9 cellular contexts compared by ENCODE assay signal in the genomic region with DNA sequence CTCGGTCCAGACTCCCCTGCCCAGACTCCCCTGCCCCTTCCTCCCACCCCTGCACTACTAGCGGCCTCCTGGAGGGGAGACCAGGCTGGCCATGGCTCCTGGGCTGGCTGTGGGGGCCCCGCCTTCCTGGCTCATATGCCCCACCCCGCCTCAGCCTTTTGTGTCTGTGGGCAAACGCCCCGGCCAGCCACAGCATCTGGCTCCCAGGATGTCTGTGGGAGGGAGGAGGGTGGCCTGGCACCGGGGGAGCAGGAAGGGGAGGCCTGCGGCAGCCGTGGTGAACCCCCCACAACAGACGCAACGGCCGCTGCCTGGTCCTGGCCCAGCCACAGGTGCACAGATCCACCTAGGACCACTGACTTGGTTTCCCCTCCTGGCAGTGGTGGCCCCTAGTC. TPM values are rescaled to one million over a fixed set of nuclear protein-coding genes. Genes with fewer than 3 reads are reported as not detected.
DNase-seq lines count a peak whose midpoint lies in the region; ATAC-seq and TF ChIP-seq lines count a peak whose summit lies in the region.
"Had no signal": no experiment of that assay in that cellular context is flagged by ENCODE, and none has a peak within 500 bp of the region (broad histone marks: within the 10 kb centered on the region; RNA-seq: fewer than 3 reads in every experiment).

No MANE protein-coding gene starts in this region.

- H3K9me3 ChIP-seq in SK-N-SH (no peaks in the 10 kb centered on the region), right atrium auricular region (no peaks in the 10 kb centered on the region), thoracic aorta (no peaks in the 10 kb centered on the region)

- no peak overlapping the region for H3K9ac ChIP-seq in SK-N-SH
- H3K9ac ChIP-seq: parathyroid adenoma had no signal

- H2AFZ ChIP-seq in SK-N-SH (ENCODE audit: low read depth): no peak overlapping the region
- H2AFZ ChIP-seq: parathyroid adenoma had no signal

- peaks cover 29 to 55% of the 10 kb centered on the region in 2 experiments; a peak in 3 of 4 replicates for H3K4me1 ChIP-seq in SK-N-SH (ENCODE audit: control insufficient read depth in 1 of 2, insufficient read depth in 2 of 2, low read depth in 1 of 2, low read length in 1 of 2)
- peaks cover 0 to 62% of the 10 kb centered on the region in 2 donors for H3K4me1 ChIP-seq in right atrium auricular region
- H3K4me1 ChIP-seq in thoracic aorta (ENCODE audit: control insufficient read depth in 1 of 2, low read depth in 2 of 2): peaks cover 42 to 58% of the 10 kb centered on the region in 2 donors

- no peak for ATAC-seq in thoracic aorta (ENCODE audit: insufficient number of reproducible peaks, low FRiP score, low read depth)
- ATAC-seq in HG02981 (IDR thresholded peaks at IDR 0.05; ENCODE audit: unreplicated experiment): no peak

- no peaks in the 10 kb centered on the region for H3K27me3 ChIP-seq in SK-N-SH (ENCODE audit: insufficient read depth)
- no peaks in the 10 kb centered on the region for H3K27me3 ChIP-seq in right atrium auricular region
- H3K27me3 ChIP-seq in thoracic aorta (replicated peaks; ENCODE audit: insufficient read depth): no peaks in the 10 kb centered on the region

- CTCF ChIA-PET in SK-N-SH (lab: Yijun Ruan, JAX): interaction anchor here (1.0 to 7.2 kb wide), 11 partner anchors 9 to 170 kb away, joined by 3 to 104 read pairs (median 34); a partner anchor contains a TSS

- H3K9me2 ChIP-seq in SK-N-SH: no peaks in the 10 kb centered on the region

- TF ChIP-seq EP300 in SK-N-SH (IDR thresholded peaks at IDR 0.05; ENCODE audit: borderline replicate concordance in 1 of 2, low read depth in 1 of 2, low read length in 1 of 2): no peak

- peaks cover 33% of the 10 kb centered on the region for H4K20me1 ChIP-seq in SK-N-SH (ENCODE audit: insufficient read depth)

- DNase-seq in NCI-H82 (lab: John Stamatoyannopoulos, UW) (peak; percentile 38), NCI-H82 treated with DMSO at 0.1 percent for 48 hours (lab: John Stamatoyannopoulos, UW; ENCODE audit: unreplicated experiment) (no peak), SK-N-SH (peak; percentile 88), right atrium auricular region (ENCODE audit: low spot score) (no peak), thoracic aorta (ENCODE audit: low spot score) (peak; percentile 57), SKM-1 (lab: John Stamatoyannopoulos, UW; ENCODE audit: unreplicated experiment) (no peak), NCI-H1694 (lab: John Stamatoyannopoulos, UW) (no peak)

- no peaks in the 10 kb centered on the region; the same call in 1 of the 2 replicates for H3K79me2 ChIP-seq in SK-N-SH (ENCODE audit: insufficient read depth)

- TF ChIP-seq RAD21 in SK-N-SH (IDR thresholded peaks at IDR 0.05; ENCODE audit: low read length): no peak

- no peak overlapping the region; a peak in 1 of 4 replicates for H3K4me3 ChIP-seq in SK-N-SH (ENCODE audit: low read depth in 2 of 2, low read length in 1 of 2)
- no peak overlapping the region for H3K4me3 ChIP-seq in right atrium auricular region
- H3K4me3 ChIP-seq in thoracic aorta: peak overlapping the region; percentile 48

- TF ChIP-seq CTCF in SK-N-SH (IDR thresholded peaks at IDR 0.05) (no peak), right atrium auricular region (IDR thresholded peaks at IDR 0.05) (no peak), thoracic aorta (IDR thresholded peaks at IDR 0.05) (peak; percentile 50)

- H3K27ac ChIP-seq in SK-N-SH (ENCODE audit: low read depth in 2 of 2, low read length in 1 of 2) (peak overlapping the region in 1 of 2 experiments; percentile 51; a peak in 1 of 4 replicates), right atrium auricular region (peak overlapping the region; percentile 37 to 42), thoracic aorta (peak overlapping the region; percentile 52 to 73)
- H3K27ac ChIP-seq: parathyroid adenoma had no signal

- peaks cover 4% of the 10 kb centered on the region for H3F3A ChIP-seq in SK-N-SH (replicated peaks; ENCODE audit: insufficient read depth)

- WGBS in SK-N-SH (ENCODE audit: low lambda C conversion rate): 56% methylated on average over 10 of the region's 12 CpGs

- no peaks in the 10 kb centered on the region for H3K36me3 ChIP-seq in SK-N-SH (replicated peaks in 1 of 2; ENCODE audit: control insufficient read depth in 1 of 2, insufficient read depth in 2 of 2, low read length in 1 of 2)
- H3K36me3 ChIP-seq in right atrium auricular region: no peaks in the 10 kb centered on the region
- H3K36me3 ChIP-seq in thoracic aorta: no peaks in the 10 kb centered on the region

- POLR2A ChIA-PET in SK-N-SH (lab: Yijun Ruan, JAX): interaction anchor here (1.0 to 4.9 kb wide), 4 partner anchors 8 to 89 kb away, joined by 3 to 28 read pairs (median 12); no protein-coding TSS in a partner anchor

- H3K4me2 ChIP-seq in SK-N-SH: peak overlapping the region; percentile 71; the same call in 1 of the 2 replicates

TF ChIP-seq in SK-N-SH, 30 proteins besides CTCF, POLR2A, EP300 and RAD21:
- TF ChIP-seq CHD2 (IDR thresholded peaks at IDR 0.05; ENCODE audit: low read length, partially characterized antibody): peak; percentile 12
- TF ChIP-seq GATA2 (CRISPR knock-in tag; IDR thresholded peaks at IDR 0.05): no peak
- no peak; the same call in 1 of the 2 replicates for TF ChIP-seq RCOR1 (IDR thresholded peaks at IDR 0.05; ENCODE audit: low read length)
- TF ChIP-seq TCF12 (IDR thresholded peaks at IDR 0.05): peak; percentile 58; the same call in 1 of the 2 replicates

RNA-seq across cellular contexts. Expression of a gene that starts 32.9 kb away (rescaled TPM):
- polyA plus RNA-seq in SK-N-SH (2012; rRNA removed): 3.6 and 6.4 TPM in 2 replicates
- 1.4 and 4.3 TPM in 2 replicates for polyA plus RNA-seq in SK-N-SH (2012; cell fraction: cytosol; rRNA removed)
- 27.3 and 28.3 TPM in 2 replicates for polyA plus RNA-seq in SK-N-SH (2012; cell fraction: nucleus; rRNA removed)
- 10 to 100 TPM in 1 of 2 donors, 1 to 10 TPM in 1; 5.8 to 12.7 TPM for total RNA-seq in right atrium auricular region
- 10 to 100 TPM; 41.2 to 69.6 TPM for total RNA-seq in thoracic aorta

Comparison
In these comparisons a context has a peak if more than half of its experiments do, and no peak if none do; other contexts are left out.
1. DNase-seq: peak in NCI-H82 (single experiment), SK-N-SH (single experiment) and thoracic aorta (single experiment); none in NCI-H82 treated with DMSO at 0.1 percent for 48 hours (single experiment), right atrium auricular region (single experiment), SKM-1 (single experiment) and NCI-H1694 (single experiment).